16 cellular contexts compared by ENCODE assay signal in genomic region chrX:136731207-136731782, GRCh38. TPM values are rescaled to one million over a fixed set of nuclear protein-coding genes. Genes with fewer than 3 reads are reported as not detected.
DNase-seq lines count a peak whose midpoint lies in the region; ATAC-seq and TF ChIP-seq lines count a peak whose summit lies in the region.
"Had no signal": no experiment of that assay in that cellular context is flagged by ENCODE, and none has a peak within 500 bp of the region (broad histone marks: within the 10 kb centered on the region; RNA-seq: fewer than 3 reads in every experiment).

No MANE protein-coding gene starts in this region.

- H3K27me3 ChIP-seq in left ventricle myocardium inferior (ENCODE audit: low read depth): no peaks in the 10 kb centered on the region
- H3K27me3 ChIP-seq in tibial artery: no peaks in the 10 kb centered on the region
- H3K27me3 ChIP-seq: SJCRH30 had no signal

- peak overlapping the region; percentile 86 for H3K27ac Mint-ChIP-seq in activated naive CD8-positive, alpha-beta T cell
- H3K27ac Mint-ChIP-seq: brain, endodermal cell had no signal

- peaks cover 57% of the 10 kb centered on the region for H3K4me1 Mint-ChIP-seq in activated naive CD8-positive, alpha-beta T cell (ENCODE audit: low read depth)
- H3K4me1 Mint-ChIP-seq: brain, endodermal cell had no signal

- H3K36me3 Mint-ChIP-seq in activated naive CD8-positive, alpha-beta T cell: peaks cover 6% of the 10 kb centered on the region
- H3K36me3 Mint-ChIP-seq: brain had no signal

- no peaks in the 10 kb centered on the region for H3K9me3 Mint-ChIP-seq in activated naive CD8-positive, alpha-beta T cell (ENCODE audit: low read depth)

- H3K27me3 Mint-ChIP-seq in activated naive CD8-positive, alpha-beta T cell: no peaks in the 10 kb centered on the region
- H3K27me3 Mint-ChIP-seq: brain had no signal

- H3K4me3 ChIP-seq in left ventricle myocardium inferior (peak overlapping the region; percentile 9), tibial artery (peak overlapping the region in 1 of 2 donors; percentile 3), mucosa of descending colon (no peak overlapping the region)
- H3K4me3 ChIP-seq: SJCRH30 had no signal

- intact Hi-C loops in left ventricle myocardium inferior (cut with micrococcal nuclease): no loop called here
- intact Hi-C loops in tibial artery (cut with DNase I; ENCODE audit: low total_unique reads): no loop called here
- intact Hi-C loops in mucosa of descending colon (cut with DNase I, micrococcal nuclease): no loop called here

- H3K27ac ChIP-seq in left ventricle myocardium inferior (replicated peaks): peak overlapping the region; percentile 82
- peak overlapping the region; percentile 55 to 57 for H3K27ac ChIP-seq in tibial artery
- H3K27ac ChIP-seq: HL-60, SJCRH30 had no signal

- ATAC-seq in mucosa of descending colon: no peak
- no peak for ATAC-seq in GM19023 (IDR thresholded peaks at IDR 0.05; ENCODE audit: unreplicated experiment)

- in situ Hi-C loops in GM13976 (cut with MboI; ENCODE audit: low sequenced_read_pairs, unreplicated experiment): no loop called here

- peak; percentile 40 for DNase-seq in stimulated activated CD4-positive, alpha-beta T cell treated with anti-CD3 and anti-CD28 coated beads, Interleukin-1b, Interleukin-23, amount 100 ng/mL, for 48 hours
- DNase-seq in stimulated activated CD4-positive, alpha-beta T cell treated with anti-CD3 and anti-CD28 coated beads, Interleukin-2, amount 100 ng/mL, for 48 hours: no peak
- DNase-seq in left ventricle myocardium inferior (no peak), tibial artery (no peak), mucosa of descending colon (no peak), GM13976 (ENCODE audit: low spot score) (no peak)
- DNase-seq: activated CD8-positive, alpha-beta memory T cell treated with anti-CD3 and anti-CD28 coated beads, Interleukin-2, amount 50 U/mL, for 48 hours; endodermal cell; KG1; mesendoderm; nucleus accumbens; SJCRH30 had no signal

- no peaks in the 10 kb centered on the region for H3K9me3 ChIP-seq in left ventricle myocardium inferior (replicated peaks)
- no peaks in the 10 kb centered on the region for H3K9me3 ChIP-seq in tibial artery
- no peaks in the 10 kb centered on the region for H3K9me3 ChIP-seq in mucosa of descending colon
- H3K9me3 ChIP-seq: SJCRH30 had no signal

- TF ChIP-seq CTCF in left ventricle myocardium inferior (IDR thresholded peaks at IDR 0.05; ENCODE audit: borderline replicate concordance) (no peak), tibial artery (IDR thresholded peaks at IDR 0.05) (no peak), mucosa of descending colon (IDR thresholded peaks at IDR 0.05) (no peak), GM13976 (IDR thresholded peaks at IDR 0.05; ENCODE audit: borderline replicate concordance, control extremely low read depth, extremely low read depth, insufficient read depth, missing control alignments) (no peak)

- peaks cover 48% of the 10 kb centered on the region for H3K4me1 ChIP-seq in left ventricle myocardium inferior
- peaks cover 0 to 12% (median under 1%) of the 10 kb centered on the region in 4 donors for H3K4me1 ChIP-seq in tibial artery
- H3K4me1 ChIP-seq in mucosa of descending colon (ENCODE audit: low read depth): no peaks in the 10 kb centered on the region
- H3K4me1 ChIP-seq: SJCRH30 had no signal

- H3K36me3 ChIP-seq in left ventricle myocardium inferior (no peaks in the 10 kb centered on the region), tibial artery (no peaks in the 10 kb centered on the region), mucosa of descending colon (ENCODE audit: low read depth) (no peaks in the 10 kb centered on the region)
- H3K36me3 ChIP-seq: SJCRH30 had no signal

- H3K4me3 Mint-ChIP-seq in activated naive CD8-positive, alpha-beta T cell: peak overlapping the region; percentile 64
- H3K4me3 Mint-ChIP-seq: brain, endodermal cell had no signal

RNA-seq across cellular contexts. Expression of gene ARHGEF6, which starts 49.4 kb away (rescaled TPM):
- total RNA-seq in left ventricle myocardium inferior (54.9 TPM), mucosa of descending colon (10 to 100 TPM in 1 of 3 donors, 1 to 10 TPM in 2; 2.8 to 17.2 (median 6.6) TPM)
